Comparison of ENCODE assay signal across 21 cellular contexts in genomic region chr4:188869581-188869980, GRCh38.
DNase-seq lines count a peak whose midpoint lies in the region; ATAC-seq and TF ChIP-seq lines count a peak whose summit lies in the region.
"Had no signal": no experiment of that assay in that cellular context is flagged by ENCODE, and none has a peak within 500 bp of the region (broad histone marks: within the 10 kb centered on the region; RNA-seq: fewer than 3 reads in every experiment).

No MANE protein-coding gene starts in this region.

- peak; percentile 20 for DNase-seq in Daoy (ENCODE audit: low read depth)
- DNase-seq in cardiac fibroblast (ENCODE audit: low read depth in 2 of 2) = peak; percentile 2 to 71
- DNase-seq in fibroblast of pulmonary artery (ENCODE audit: low read depth) = peak; percentile 14
- peak; percentile 1 for DNase-seq in renal cortical epithelial cell (ENCODE audit: low read depth)
- DNase-seq in T-helper 2 cell treated with Interferon-gamma antibody and Interleukin-4, amounts not matched to agents 5 μg/mL and 100 μg/mL, for 36 hours (ENCODE audit: low spot score) = no peak
- no peak for DNase-seq in body of pancreas
- no peak for DNase-seq in activated T-helper 2 cell treated with anti-CD3 and anti-CD28 coated beads, Interferon-gamma antibody, Interleukin-2, Interleukin-4, amounts not matched to agents 10 μg/mL and 5 μg/mL and 100 μg/mL, durations not matched to agents 14 hours and 24 hours and 36 hours (ENCODE audit: low spot score)
- no peak for DNase-seq in activated CD8-positive, alpha-beta memory T cell treated with anti-CD3 and anti-CD28 coated beads, Interleukin-2, amount 50 U/mL, for 48 hours
- DNase-seq: 8988T, DMS79 treated with DMSO at 0.1 percent for 48 hours, H7, HFFc6, KG1, NCI-H1417, NCI-H187 treated with DMSO at 0.1 percent for 48 hours, NCI-H226, NCI-H526, PC-3, RPMI8226 had no signal

- no peak overlapping the region for H3K4me3 Mint-ChIP-seq in T-helper 2 cell treated with Interferon-gamma antibody and Interleukin-4, amounts not matched to agents 5 μg/mL and 100 μg/mL, for 36 hours
- no peak overlapping the region for H3K4me3 Mint-ChIP-seq in activated T-helper 2 cell treated with anti-CD3 and anti-CD28 coated beads, Interferon-gamma antibody, Interleukin-2, Interleukin-4, amounts not matched to agents 10 μg/mL and 5 μg/mL and 100 μg/mL, durations not matched to agents 14 hours and 24 hours and 36 hours (ENCODE audit: low read depth)
- H3K4me3 Mint-ChIP-seq: CD14-positive monocyte, HFFc6 had no signal

- no peaks in the 10 kb centered on the region for H3K27me3 ChIP-seq in body of pancreas

- no peak overlapping the region for H3K27ac Mint-ChIP-seq in T-helper 2 cell treated with Interferon-gamma antibody and Interleukin-4, amounts not matched to agents 5 μg/mL and 100 μg/mL, for 36 hours
- no peak overlapping the region for H3K27ac Mint-ChIP-seq in activated T-helper 2 cell treated with anti-CD3 and anti-CD28 coated beads, Interferon-gamma antibody, Interleukin-2, Interleukin-4, amounts not matched to agents 10 μg/mL and 5 μg/mL and 100 μg/mL, durations not matched to agents 14 hours and 24 hours and 36 hours
- H3K27ac Mint-ChIP-seq: CD14-positive monocyte, HFFc6 had no signal

- intact Hi-C loops in body of pancreas (cut with DNase I) = no loop called here
- intact Hi-C loops in activated T-helper 2 cell treated with anti-CD3 and anti-CD28 coated beads, Interferon-gamma antibody, Interleukin-2, Interleukin-4, amounts not matched to agents 10 μg/mL and 5 μg/mL and 100 μg/mL, durations not matched to agents 14 hours and 24 hours and 36 hours (cut with micrococcal nuclease) = no loop called here

- 81 to 82% methylated on average over 8 of the region's 8 CpGs for WGBS in body of pancreas, 2 donors

- H3K36me3 Mint-ChIP-seq in T-helper 2 cell treated with Interferon-gamma antibody and Interleukin-4, amounts not matched to agents 5 μg/mL and 100 μg/mL, for 36 hours (ENCODE audit: low read depth) = no peaks in the 10 kb centered on the region
- no peaks in the 10 kb centered on the region for H3K36me3 Mint-ChIP-seq in activated T-helper 2 cell treated with anti-CD3 and anti-CD28 coated beads, Interferon-gamma antibody, Interleukin-2, Interleukin-4, amounts not matched to agents 10 μg/mL and 5 μg/mL and 100 μg/mL, durations not matched to agents 14 hours and 24 hours and 36 hours (ENCODE audit: low read depth)
- H3K36me3 Mint-ChIP-seq: CD14-positive monocyte had no signal

- ATAC-seq in body of pancreas = no peak
- ATAC-seq: HepG2, PC-3 had no signal

- H3K4me1 Mint-ChIP-seq in T-helper 2 cell treated with Interferon-gamma antibody and Interleukin-4, amounts not matched to agents 5 μg/mL and 100 μg/mL, for 36 hours (ENCODE audit: low read depth) = no peaks in the 10 kb centered on the region
- no peaks in the 10 kb centered on the region for H3K4me1 Mint-ChIP-seq in activated T-helper 2 cell treated with anti-CD3 and anti-CD28 coated beads, Interferon-gamma antibody, Interleukin-2, Interleukin-4, amounts not matched to agents 10 μg/mL and 5 μg/mL and 100 μg/mL, durations not matched to agents 14 hours and 24 hours and 36 hours (ENCODE audit: low read depth)
- H3K4me1 Mint-ChIP-seq: CD14-positive monocyte had no signal

- H3K9me3 Mint-ChIP-seq in T-helper 2 cell treated with Interferon-gamma antibody and Interleukin-4, amounts not matched to agents 5 μg/mL and 100 μg/mL, for 36 hours = peaks cover 42% of the 10 kb centered on the region
- peaks cover 40% of the 10 kb centered on the region for H3K9me3 Mint-ChIP-seq in activated T-helper 2 cell treated with anti-CD3 and anti-CD28 coated beads, Interferon-gamma antibody, Interleukin-2, Interleukin-4, amounts not matched to agents 10 μg/mL and 5 μg/mL and 100 μg/mL, durations not matched to agents 14 hours and 24 hours and 36 hours

- no peaks in the 10 kb centered on the region for H3K9me3 ChIP-seq in body of pancreas

- TF ChIP-seq CTCF in cardiac fibroblast (IDR thresholded peaks at IDR 0.05; ENCODE audit: low read depth, low read length) = no peak
- TF ChIP-seq CTCF in fibroblast of pulmonary artery (IDR thresholded peaks at IDR 0.05; ENCODE audit: low read length, missing control alignments) = no peak
- no peak for TF ChIP-seq CTCF in body of pancreas (IDR thresholded peaks at IDR 0.05)

- no peaks in the 10 kb centered on the region for H3K36me3 ChIP-seq in body of pancreas (replicated peaks in 1 of 2; ENCODE audit: insufficient read depth in 1 of 2, low read depth in 2 of 2)

- no peaks in the 10 kb centered on the region for H3K4me1 ChIP-seq in body of pancreas

- H3K4me3 ChIP-seq in cardiac fibroblast (replicated peaks in 1 of 2; ENCODE audit: low read depth in 2 of 2, low read length in 2 of 2) = no peak overlapping the region
- no peak overlapping the region for H3K4me3 ChIP-seq in fibroblast of pulmonary artery (replicated peaks; ENCODE audit: low read depth, low read length)
- H3K4me3 ChIP-seq in body of pancreas = no peak overlapping the region

- no peak overlapping the region for H3K27ac ChIP-seq in body of pancreas

- H3K27me3 Mint-ChIP-seq in T-helper 2 cell treated with Interferon-gamma antibody and Interleukin-4, amounts not matched to agents 5 μg/mL and 100 μg/mL, for 36 hours (ENCODE audit: low read depth) = no peaks in the 10 kb centered on the region
- no peaks in the 10 kb centered on the region for H3K27me3 Mint-ChIP-seq in activated T-helper 2 cell treated with anti-CD3 and anti-CD28 coated beads, Interferon-gamma antibody, Interleukin-2, Interleukin-4, amounts not matched to agents 10 μg/mL and 5 μg/mL and 100 μg/mL, durations not matched to agents 14 hours and 24 hours and 36 hours (ENCODE audit: low read depth)

- TF ChIP-seq POLR2A in body of pancreas (IDR thresholded peaks at IDR 0.05) = no peak

Comparison
In these comparisons a context has a peak if more than half of its experiments do, and no peak if none do; other contexts are left out.
1. DNase-seq: peak in Daoy (single experiment), cardiac fibroblast (2 of 2), fibroblast of pulmonary artery (single experiment) and renal cortical epithelial cell (single experiment); none in T-helper 2 cell treated with Interferon-gamma antibody and Interleukin-4, amounts not matched to agents 5 μg/mL and 100 μg/mL, for 36 hours (single experiment), body of pancreas (0 of 4), activated T-helper 2 cell treated with anti-CD3 and anti-CD28 coated beads, Interferon-gamma antibody, Interleukin-2, Interleukin-4, amounts not matched to agents 10 μg/mL and 5 μg/mL and 100 μg/mL, durations not matched to agents 14 hours and 24 hours and 36 hours (single experiment) and activated CD8-positive, alpha-beta memory T cell treated with anti-CD3 and anti-CD28 coated beads, Interleukin-2, amount 50 U/mL, for 48 hours (single experiment).